8 cellular contexts compared by ENCODE assay signal in genomic region chr15:68829068-68829467, GRCh38. TPM values are rescaled to one million over a fixed set of nuclear protein-coding genes. Genes with fewer than 3 reads are reported as not detected.
DNase-seq lines count a peak whose midpoint lies in the region; ATAC-seq and TF ChIP-seq lines count a peak whose summit lies in the region.

No MANE protein-coding gene starts in this region.

- TF ChIP-seq CTCF in DND-41 (IDR thresholded peaks at IDR 0.05; ENCODE audit: borderline replicate concordance, extremely low read depth, low read length, poor library complexity, severe bottlenecking) (peak; percentile 61), HEK293 (tag by site-specific recombination; IDR thresholded peaks at IDR 0.05) (0 out of 2 replicates have a peak, but pooled peaks have one; percentile 20), right atrium auricular region (IDR thresholded peaks at IDR 0.05) (peak; percentile 48 to 71), testis (IDR thresholded peaks at IDR 0.05) (peak in 2 of 3 experiments; percentile 34 to 35), omental fat pad (IDR thresholded peaks at IDR 0.05) (no peak)

- H3K9me3 ChIP-seq in DND-41 (ENCODE audit: insufficient read depth, low read length, severe bottlenecking) (no peaks in the 10 kb centered on the region), HEK293 (ENCODE audit: control insufficient read depth, insufficient read depth, low read depth, low read length) (no peaks in the 10 kb centered on the region), right atrium auricular region (no peaks in the 10 kb centered on the region), testis (no peaks in the 10 kb centered on the region)

- H3K9ac ChIP-seq in DND-41 (ENCODE audit: low read depth, low read length), result no peak overlapping the region

- H3K4me2 ChIP-seq in DND-41 (ENCODE audit: insufficient read depth, low read length), result no peak overlapping the region

- POLR2A ChIA-PET in HEK293 (lab: Yijun Ruan, JAX), result interaction anchor here (0.6 to 1.1 kb wide), 2 partner anchors 8 to 10 kb away, joined by 3 to 4 read pairs; partner anchors contain the start of gene ANP32A
- POLR2A ChIA-PET in activated CD4-positive, alpha-beta T cell treated with anti-CD3 and anti-CD28 coated beads, Interleukin-2, amount 10 ng/mL, durations not matched to agents 7 days and 5 days (lab: Charles Lee), result no interaction called here

- intact Hi-C loops in testis (cut with DNase I; ENCODE audit: low total_unique reads), result no loop called here

- H3K79me2 ChIP-seq in DND-41 (ENCODE audit: insufficient read depth, low read length), result no peaks in the 10 kb centered on the region

- H3K27me3 Mint-ChIP-seq in activated CD4-positive, alpha-beta T cell treated with anti-CD3 and anti-CD28 coated beads, Interleukin-2, amount 10 ng/mL, durations not matched to agents 7 days and 5 days, result peaks cover 4% of the 10 kb centered on the region

- no peaks in the 10 kb centered on the region for H3K36me3 Mint-ChIP-seq in activated CD4-positive, alpha-beta T cell treated with anti-CD3 and anti-CD28 coated beads, Interleukin-2, amount 10 ng/mL, durations not matched to agents 7 days and 5 days (ENCODE audit: low read depth)

- CTCF ChIA-PET in HEK293 (lab: Yijun Ruan, JAX), result interaction anchor here (0.5 to 1.9 kb wide), 13 partner anchors 10 to 279 kb away, joined by 3 to 12 read pairs (median 4); no protein-coding TSS in a partner anchor
- CTCF ChIA-PET in activated CD4-positive, alpha-beta T cell treated with anti-CD3 and anti-CD28 coated beads, Interleukin-2, amount 10 ng/mL, durations not matched to agents 7 days and 5 days (lab: Charles Lee), result interaction anchor here (0.6 to 2.1 kb wide), 6 partner anchors 8 to 44 kb away, joined by 3 to 6 read pairs (median 3); partner anchors contain the start of gene ANP32A

- TF ChIP-seq POLR2A in testis (IDR thresholded peaks at IDR 0.05), result no peak

- H3K4me3 ChIP-seq in DND-41 (ENCODE audit: low read depth in 1 of 2, low read length in 2 of 2) (no peak overlapping the region), HEK293 (ENCODE audit: low read depth, low read length) (no peak overlapping the region), right atrium auricular region (no peak overlapping the region), testis (no peak overlapping the region)

- peak; percentile 57 for ATAC-seq in DND-41 (ENCODE audit: insufficient read depth, low read depth)
- ATAC-seq in omental fat pad (ENCODE audit: low FRiP score), result no peak

- H3K36me3 ChIP-seq in DND-41 (ENCODE audit: insufficient read depth, low read length) (no peaks in the 10 kb centered on the region), HEK293 (ENCODE audit: control insufficient read depth in 2 of 2, insufficient read depth in 1 of 2, low read length in 2 of 2) (no peaks in the 10 kb centered on the region; a peak in 1 of 3 replicates), right atrium auricular region (no peaks in the 10 kb centered on the region), testis (ENCODE audit: low read depth, missing control alignments) (no peaks in the 10 kb centered on the region)

- H3K9me3 Mint-ChIP-seq in activated CD4-positive, alpha-beta T cell treated with anti-CD3 and anti-CD28 coated beads, Interleukin-2, amount 10 ng/mL, durations not matched to agents 7 days and 5 days, result no peaks in the 10 kb centered on the region

- H3K27ac ChIP-seq in DND-41 (ENCODE audit: low read length) (no peak overlapping the region), HEK293 (ENCODE audit: extremely low read depth, low read depth, low read length) (no peak overlapping the region), right atrium auricular region (no peak overlapping the region), testis (no peak overlapping the region)

- DNase-seq in DND-41, result no peak
- peak; percentile 33 for DNase-seq in activated CD4-positive, alpha-beta T cell treated with anti-CD3 and anti-CD28 coated beads, Interleukin-2, amount 10 ng/mL, durations not matched to agents 7 days and 5 days
- DNase-seq in right atrium auricular region (ENCODE audit: low spot score), result no peak
- peak; percentile 37 for DNase-seq in testis
- DNase-seq in omental fat pad (ENCODE audit: low spot score), result no peak
- DNase-seq in NCI-H748 treated with DMSO at 0.1 percent for 48 hours (lab: John Stamatoyannopoulos, UW), result no peak
- DNase-seq in NCI-H774 (lab: John Stamatoyannopoulos, UW), result no peak

- no peak overlapping the region for H3K27ac Mint-ChIP-seq in activated CD4-positive, alpha-beta T cell treated with anti-CD3 and anti-CD28 coated beads, Interleukin-2, amount 10 ng/mL, durations not matched to agents 7 days and 5 days

- no peak overlapping the region for H3K4me3 Mint-ChIP-seq in activated CD4-positive, alpha-beta T cell treated with anti-CD3 and anti-CD28 coated beads, Interleukin-2, amount 10 ng/mL, durations not matched to agents 7 days and 5 days

- H3K4me1 ChIP-seq in DND-41 (ENCODE audit: insufficient read depth, low read length), result peaks cover 32% of the 10 kb centered on the region
- H3K4me1 ChIP-seq in HEK293 (ENCODE audit: control insufficient read depth, insufficient read depth, low read length), result no peaks in the 10 kb centered on the region
- H3K4me1 ChIP-seq in right atrium auricular region, result no peaks in the 10 kb centered on the region
- no peaks in the 10 kb centered on the region for H3K4me1 ChIP-seq in testis

- H4K20me1 ChIP-seq in DND-41 (ENCODE audit: insufficient read depth, low read length), result no peaks in the 10 kb centered on the region

- peaks cover 30% of the 10 kb centered on the region for H3K4me1 Mint-ChIP-seq in activated CD4-positive, alpha-beta T cell treated with anti-CD3 and anti-CD28 coated beads, Interleukin-2, amount 10 ng/mL, durations not matched to agents 7 days and 5 days

- H3K27me3 ChIP-seq in DND-41 (ENCODE audit: insufficient read depth, low read length, poor library complexity) (no peaks in the 10 kb centered on the region), right atrium auricular region (no peaks in the 10 kb centered on the region), testis (no peaks in the 10 kb centered on the region)

- no peak overlapping the region for H2AFZ ChIP-seq in DND-41 (ENCODE audit: low read depth, low read length)

TF ChIP-seq in HEK293, 187 proteins besides CTCF, POLR2A, EP300 and RAD21 (continues in another document):
- TF ChIP-seq ZNF654 (tag by site-specific recombination; IDR thresholded peaks at IDR 0.05; ENCODE audit: low read depth), result peak; percentile 42
- no peak for TF ChIP-seq ZBTB17 (tag by site-specific recombination; IDR thresholded peaks at IDR 0.05)
- TF ChIP-seq, protein P1, sequence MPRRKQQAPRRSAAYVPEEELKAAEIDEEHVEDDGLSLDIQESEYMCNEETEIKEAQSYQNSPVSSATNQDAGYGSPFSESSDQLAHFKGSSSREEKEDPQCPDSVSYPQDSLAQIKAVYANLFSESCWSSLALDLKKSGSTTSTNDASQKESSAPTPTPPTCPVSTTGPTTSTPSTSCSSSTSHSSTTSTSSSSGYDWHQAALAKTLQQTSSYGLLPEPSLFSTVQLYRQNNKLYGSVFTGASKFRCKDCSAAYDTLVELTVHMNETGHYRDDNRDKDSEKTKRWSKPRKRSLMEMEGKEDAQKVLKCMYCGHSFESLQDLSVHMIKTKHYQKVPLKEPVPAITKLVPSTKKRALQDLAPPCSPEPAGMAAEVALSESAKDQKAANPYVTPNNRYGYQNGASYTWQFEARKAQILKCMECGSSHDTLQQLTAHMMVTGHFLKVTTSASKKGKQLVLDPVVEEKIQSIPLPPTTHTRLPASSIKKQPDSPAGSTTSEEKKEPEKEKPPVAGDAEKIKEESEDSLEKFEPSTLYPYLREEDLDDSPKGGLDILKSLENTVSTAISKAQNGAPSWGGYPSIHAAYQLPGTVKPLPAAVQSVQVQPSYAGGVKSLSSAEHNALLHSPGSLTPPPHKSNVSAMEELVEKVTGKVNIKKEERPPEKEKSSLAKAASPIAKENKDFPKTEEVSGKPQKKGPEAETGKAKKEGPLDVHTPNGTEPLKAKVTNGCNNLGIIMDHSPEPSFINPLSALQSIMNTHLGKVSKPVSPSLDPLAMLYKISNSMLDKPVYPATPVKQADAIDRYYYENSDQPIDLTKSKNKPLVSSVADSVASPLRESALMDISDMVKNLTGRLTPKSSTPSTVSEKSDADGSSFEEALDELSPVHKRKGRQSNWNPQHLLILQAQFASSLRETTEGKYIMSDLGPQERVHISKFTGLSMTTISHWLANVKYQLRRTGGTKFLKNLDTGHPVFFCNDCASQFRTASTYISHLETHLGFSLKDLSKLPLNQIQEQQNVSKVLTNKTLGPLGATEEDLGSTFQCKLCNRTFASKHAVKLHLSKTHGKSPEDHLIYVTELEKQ (tag by site-specific recombination; IDR thresholded peaks at IDR 0.05; ENCODE audit: borderline replicate concordance), result no peak
- TF ChIP-seq GLI4 (tag by site-specific recombination; IDR thresholded peaks at IDR 0.05), result no peak
- no peak for TF ChIP-seq PRDM1 (tag by site-specific recombination; IDR thresholded peaks at IDR 0.05)
- TF ChIP-seq SP2 (tag by site-specific recombination; IDR thresholded peaks at IDR 0.05), result no peak
- TF ChIP-seq RBAK (tag by site-specific recombination; IDR thresholded peaks at IDR 0.05), result no peak
- no peak for TF ChIP-seq OVOL3 (tag by site-specific recombination; IDR thresholded peaks at IDR 0.05)
- TF ChIP-seq ZNF239 (tag by site-specific recombination; IDR thresholded peaks at IDR 0.05), result no peak
- no peak for TF ChIP-seq ZNF10 (tag by site-specific recombination; IDR thresholded peaks at IDR 0.05)
- no peak for TF ChIP-seq SALL2 (tag by site-specific recombination; IDR thresholded peaks at IDR 0.05; ENCODE audit: borderline replicate concordance)
- TF ChIP-seq ZNF2 (tag by site-specific recombination; IDR thresholded peaks at IDR 0.05), result no peak
- no peak for TF ChIP-seq ZNF777 (tag by site-specific recombination; IDR thresholded peaks at IDR 0.05; ENCODE audit: borderline replicate concordance)
- TF ChIP-seq, protein P2, sequence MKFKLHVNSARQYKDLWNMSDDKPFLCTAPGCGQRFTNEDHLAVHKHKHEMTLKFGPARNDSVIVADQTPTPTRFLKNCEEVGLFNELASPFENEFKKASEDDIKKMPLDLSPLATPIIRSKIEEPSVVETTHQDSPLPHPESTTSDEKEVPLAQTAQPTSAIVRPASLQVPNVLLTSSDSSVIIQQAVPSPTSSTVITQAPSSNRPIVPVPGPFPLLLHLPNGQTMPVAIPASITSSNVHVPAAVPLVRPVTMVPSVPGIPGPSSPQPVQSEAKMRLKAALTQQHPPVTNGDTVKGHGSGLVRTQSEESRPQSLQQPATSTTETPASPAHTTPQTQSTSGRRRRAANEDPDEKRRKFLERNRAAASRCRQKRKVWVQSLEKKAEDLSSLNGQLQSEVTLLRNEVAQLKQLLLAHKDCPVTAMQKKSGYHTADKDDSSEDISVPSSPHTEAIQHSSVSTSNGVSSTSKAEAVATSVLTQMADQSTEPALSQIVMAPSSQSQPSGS (tag by site-specific recombination; IDR thresholded peaks at IDR 0.05; ENCODE audit: low read depth), result no peak

RNA-seq across cellular contexts. Expression of gene ANP32A, which starts 8.4 kb away (rescaled TPM):
- 100 to 1,000 TPM; 219 to 286 TPM for total RNA-seq in activated CD4-positive, alpha-beta T cell treated with anti-CD3 and anti-CD28 coated beads, Interleukin-2, amount 10 ng/mL, durations not matched to agents 7 days and 5 days
- 10 to 100 TPM; 60.9 to 69.2 TPM for total RNA-seq in right atrium auricular region
- total RNA-seq in testis, result 10 to 100 TPM; 32.9 to 41.3 TPM
- 49.5 TPM for polyA plus RNA-seq in testis (ENCODE audit: insufficient read depth, low read depth, low replicate concordance)
- total RNA-seq in omental fat pad, result 10 to 100 TPM; 35.5 to 60.4 (median 47.3) TPM

Comparison
In these comparisons a context has a peak if more than half of its experiments do, and no peak if none do; other contexts are left out.
1. DNase-seq: peak in activated CD4-positive, alpha-beta T cell treated with anti-CD3 and anti-CD28 coated beads, Interleukin-2, amount 10 ng/mL, durations not matched to agents 7 days and 5 days (single experiment) and testis (single experiment); none in DND-41 (single experiment), right atrium auricular region (single experiment), omental fat pad (single experiment), NCI-H748 treated with DMSO at 0.1 percent for 48 hours (single experiment) and NCI-H774 (single experiment).
2. CTCF ChIP-seq: peak in DND-41 (single experiment), HEK293 (single experiment), right atrium auricular region (2 of 2) and testis (2 of 3); none in omental fat pad (0 of 3).